8 cellular contexts compared by ENCODE assay signal in the genomic region with DNA sequence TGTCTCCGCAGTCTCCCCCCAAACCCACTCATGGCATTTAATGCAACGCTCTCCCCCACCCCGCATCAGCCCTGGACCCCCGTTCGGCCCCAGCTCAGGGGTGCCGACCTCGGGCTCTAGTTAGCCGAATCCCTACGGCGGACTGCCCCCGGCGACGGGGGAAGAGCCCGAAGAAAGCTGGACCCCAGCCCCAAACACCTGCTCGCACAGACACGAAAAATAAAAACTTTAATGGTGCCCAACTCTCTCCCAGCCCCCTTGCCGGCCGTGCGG. TPM values are rescaled to one million over a fixed set of nuclear protein-coding genes. Genes with fewer than 3 reads are reported as not detected.
DNase-seq lines count a peak whose midpoint lies in the region; ATAC-seq and TF ChIP-seq lines count a peak whose summit lies in the region.

No MANE protein-coding gene starts in this region.

- intact Hi-C loops in sciatic nerve (cut with DNase I): no loop called here

- H3K9me3 Mint-ChIP-seq in WTC11: no peaks in the 10 kb centered on the region

- H3K27ac Mint-ChIP-seq in WTC11: peak overlapping the region; percentile 97

- POLR2A ChIA-PET in WTC11 (lab: Charles Lee): interaction anchor here (0.6 to 1.7 kb wide), 4 partner anchors 31 to 1595 kb away, joined by 3 to 6 read pairs (median 4); no protein-coding TSS in a partner anchor

- H3K36me3 Mint-ChIP-seq in WTC11: peaks cover 34% of the 10 kb centered on the region

- DNase-seq in GM12864 (ENCODE audit: low read depth): no peak
- no peak for DNase-seq in WTC11 (ENCODE audit: low spot score)
- DNase-seq in fibroblast of pulmonary artery (ENCODE audit: low read depth): no peak
- no peak for DNase-seq in sciatic nerve (ENCODE audit: low spot score)
- no peak for DNase-seq in SIG-M5 treated with dmso at 0.1 percent for 504 hours (lab: John Stamatoyannopoulos, UW; ENCODE audit: unreplicated experiment)
- no peak for DNase-seq in GOT3 (lab: John Stamatoyannopoulos, UW)

- H3K4me3 Mint-ChIP-seq in WTC11: peak overlapping the region; percentile 98

- CTCF ChIA-PET in WTC11 (lab: Charles Lee): interaction anchor here (0.6 to 3.4 kb wide), 10 partner anchors 9 to 62 kb away, joined by 3 to 19 read pairs (median 4); no protein-coding TSS in a partner anchor

- ATAC-seq in WTC11: no peak
- peak; percentile 6 for ATAC-seq in sciatic nerve
- no peak for ATAC-seq in HG02571 (IDR thresholded peaks at IDR 0.05; ENCODE audit: unreplicated experiment)
- ATAC-seq in HG02642 (IDR thresholded peaks at IDR 0.05; ENCODE audit: poor library complexity, unreplicated experiment): no peak

- peaks cover 10% of the 10 kb centered on the region for H3K27me3 Mint-ChIP-seq in WTC11 (ENCODE audit: low read depth)

- TF ChIP-seq CTCF in GM12864 (IDR thresholded peaks at IDR 0.05; ENCODE audit: low read depth, low read length, missing control alignments): no peak
- no peak for TF ChIP-seq CTCF in WTC11 (IDR thresholded peaks at IDR 0.05)
- no peak for TF ChIP-seq CTCF in fibroblast of pulmonary artery (IDR thresholded peaks at IDR 0.05; ENCODE audit: low read length, missing control alignments)

- peak overlapping the region; percentile 81 for H3K4me3 ChIP-seq in GM12864 (ENCODE audit: low read depth, low read length)
- peak overlapping the region; percentile 87 for H3K4me3 ChIP-seq in fibroblast of pulmonary artery (replicated peaks; ENCODE audit: low read depth, low read length)

- peaks cover 62% of the 10 kb centered on the region for H3K4me1 Mint-ChIP-seq in WTC11

TF ChIP-seq in WTC11, 78 proteins besides CTCF, POLR2A, EP300 and RAD21:
- TF ChIP-seq, protein P1, sequence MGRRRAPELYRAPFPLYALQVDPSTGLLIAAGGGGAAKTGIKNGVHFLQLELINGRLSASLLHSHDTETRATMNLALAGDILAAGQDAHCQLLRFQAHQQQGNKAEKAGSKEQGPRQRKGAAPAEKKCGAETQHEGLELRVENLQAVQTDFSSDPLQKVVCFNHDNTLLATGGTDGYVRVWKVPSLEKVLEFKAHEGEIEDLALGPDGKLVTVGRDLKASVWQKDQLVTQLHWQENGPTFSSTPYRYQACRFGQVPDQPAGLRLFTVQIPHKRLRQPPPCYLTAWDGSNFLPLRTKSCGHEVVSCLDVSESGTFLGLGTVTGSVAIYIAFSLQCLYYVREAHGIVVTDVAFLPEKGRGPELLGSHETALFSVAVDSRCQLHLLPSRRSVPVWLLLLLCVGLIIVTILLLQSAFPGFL (CRISPR knock-in tag; IDR thresholded peaks at IDR 0.05; ENCODE audit: borderline replicate concordance): no peak
- TF ChIP-seq PRRX2 (CRISPR knock-in tag; IDR thresholded peaks at IDR 0.05) (0 out of 2 replicates have a peak, but pooled peaks have one; percentile 25), ZNF138 (CRISPR knock-in tag; conservative IDR thresholded peaks at IDR 0.05) (no peak), ATF3 (CRISPR knock-in tag; conservative IDR thresholded peaks at IDR 0.05) (no peak), NFATC4 (CRISPR knock-in tag; IDR thresholded peaks at IDR 0.05) (no peak), NFE2L1 (CRISPR knock-in tag; IDR thresholded peaks at IDR 0.05) (no peak), NFYB (CRISPR knock-in tag; conservative IDR thresholded peaks at IDR 0.05; ENCODE audit: low read depth) (no peak), AFF4 (CRISPR knock-in tag; IDR thresholded peaks at IDR 0.05; ENCODE audit: borderline replicate concordance) (no peak), ELF4 (CRISPR knock-in tag; IDR thresholded peaks at IDR 0.05; ENCODE audit: low read depth) (no peak), ATF6 (CRISPR knock-in tag; IDR thresholded peaks at IDR 0.05) (no peak)
- TF ChIP-seq, protein P2, sequence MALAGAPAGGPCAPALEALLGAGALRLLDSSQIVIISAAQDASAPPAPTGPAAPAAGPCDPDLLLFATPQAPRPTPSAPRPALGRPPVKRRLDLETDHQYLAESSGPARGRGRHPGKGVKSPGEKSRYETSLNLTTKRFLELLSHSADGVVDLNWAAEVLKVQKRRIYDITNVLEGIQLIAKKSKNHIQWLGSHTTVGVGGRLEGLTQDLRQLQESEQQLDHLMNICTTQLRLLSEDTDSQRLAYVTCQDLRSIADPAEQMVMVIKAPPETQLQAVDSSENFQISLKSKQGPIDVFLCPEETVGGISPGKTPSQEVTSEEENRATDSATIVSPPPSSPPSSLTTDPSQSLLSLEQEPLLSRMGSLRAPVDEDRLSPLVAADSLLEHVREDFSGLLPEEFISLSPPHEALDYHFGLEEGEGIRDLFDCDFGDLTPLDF (CRISPR knock-in tag; IDR thresholded peaks at IDR 0.05): no peak
- TF ChIP-seq, protein P3, sequence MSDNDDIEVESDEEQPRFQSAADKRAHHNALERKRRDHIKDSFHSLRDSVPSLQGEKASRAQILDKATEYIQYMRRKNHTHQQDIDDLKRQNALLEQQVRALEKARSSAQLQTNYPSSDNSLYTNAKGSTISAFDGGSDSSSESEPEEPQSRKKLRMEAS (CRISPR knock-in tag; IDR thresholded peaks at IDR 0.05): 0 out of 2 replicates have a peak, but pooled peaks have one; percentile 2

RNA-seq across cellular contexts. Expression of gene RCC2, which starts 0.6 kb away (rescaled TPM):
- total RNA-seq in WTC11 (2021) (377 to 407 TPM (median 395 TPM) in 3 replicates), sciatic nerve (29.6 TPM)

Comparison
In these comparisons a context has a peak if more than half of its experiments do, and no peak if none do; other contexts are left out.
1. RNA of gene RCC2, which starts 0.6 kb away (total RNA-seq): 377 to 407 TPM in WTC11; 29.6 TPM in sciatic nerve (single experiment); every median in the first group is over 10 times any median in the second.